In genomic region chr4:9921326-9921725, GRCh38 we compare ENCODE assay signal across 16 cellular contexts.
DNase-seq lines count a peak whose midpoint lies in the region; ATAC-seq and TF ChIP-seq lines count a peak whose summit lies in the region.
"Had no signal": no experiment of that assay in that cellular context is flagged by ENCODE, and none has a peak within 500 bp of the region (broad histone marks: within the 10 kb centered on the region; RNA-seq: fewer than 3 reads in every experiment).

No MANE protein-coding gene starts in this region.

- no peaks in the 10 kb centered on the region for H4K20me1 ChIP-seq in GM23338 (replicated peaks; ENCODE audit: insufficient read depth)

- no peak overlapping the region for H3K27ac Mint-ChIP-seq in GM23338
- H3K27ac Mint-ChIP-seq in WTC11 = no peak overlapping the region
- H3K27ac Mint-ChIP-seq: CD4-positive, CD25-positive, alpha-beta regulatory T cell had no signal

- ATAC-seq in GM23338 = peak; percentile 81
- peak; percentile 80 for ATAC-seq in WTC11
- ATAC-seq in upper lobe of left lung (ENCODE audit: low FRiP score in 2 of 2) = no peak
- ATAC-seq in heart left ventricle = no peak
- ATAC-seq in GM18909 (IDR thresholded peaks at IDR 0.05; ENCODE audit: poor library complexity, unreplicated experiment) = no peak
- ATAC-seq: HepG2 had no signal

- no peaks in the 10 kb centered on the region; the same call in 2 of the 3 replicates for H3K36me3 Mint-ChIP-seq in GM23338 (ENCODE audit: low read depth)
- no peaks in the 10 kb centered on the region for H3K36me3 Mint-ChIP-seq in WTC11
- H3K36me3 Mint-ChIP-seq: CD4-positive, CD25-positive, alpha-beta regulatory T cell had no signal

- POLR2A ChIA-PET in WTC11 (lab: Charles Lee) = interaction anchor here (0.7 kb wide), 1 partner anchor 254 kb away, joined by 3 read pairs; no protein-coding TSS in a partner anchor

- H3K4me1 Mint-ChIP-seq in GM23338 = peaks cover 18% of the 10 kb centered on the region
- peaks cover 20% of the 10 kb centered on the region for H3K4me1 Mint-ChIP-seq in WTC11
- H3K4me1 Mint-ChIP-seq: CD4-positive, CD25-positive, alpha-beta regulatory T cell had no signal

- peaks cover 4% of the 10 kb centered on the region for H3K4me1 ChIP-seq in GM23338 (ENCODE audit: insufficient read depth)
- H3K4me1 ChIP-seq in upper lobe of left lung = no peaks in the 10 kb centered on the region
- H3K4me1 ChIP-seq in heart left ventricle = peaks cover 0 to 24% (median 3%) of the 10 kb centered on the region in 12 donors
- H3K4me1 ChIP-seq: HAP-1 had no signal

- H3K4me2 ChIP-seq in GM23338 = 0 out of 2 replicates have a peak overlapping the region, but pooled peaks have one; percentile 30
- H3K4me2 ChIP-seq: BLaER1 treated with 17β-estradiol and CSF1 and Interleukin-3, amounts not matched to agents 10 nM and 100 nM; KMS-11 had no signal

- WGBS in upper lobe of left lung, 2 donors = 68 to 77% methylated on average over 5 to 6 of the region's 6 CpGs
- 59 to 79% (median 72%) methylated on average over 5 to 6 of the region's 6 CpGs for whole genome bisulfite sequencing in heart left ventricle, 4 donors

- CTCF ChIA-PET in WTC11 (lab: Charles Lee) = interaction anchor here (1.5 kb wide), 1 partner anchor 93 kb away, joined by 8 read pairs; no protein-coding TSS in a partner anchor

- H3K4me3 Mint-ChIP-seq in GM23338 (no peak overlapping the region), WTC11 (no peak overlapping the region)
- H3K4me3 Mint-ChIP-seq: CD4-positive, CD25-positive, alpha-beta regulatory T cell had no signal

- no peaks in the 10 kb centered on the region for H3K36me3 ChIP-seq in GM23338 (ENCODE audit: insufficient read depth)
- no peaks in the 10 kb centered on the region for H3K36me3 ChIP-seq in upper lobe of left lung
- H3K36me3 ChIP-seq in heart left ventricle = peaks cover 0 to 4% (median 0%) of the 10 kb centered on the region in 9 donors
- H3K36me3 ChIP-seq: HAP-1 had no signal

- no peaks in the 10 kb centered on the region for H3K79me2 ChIP-seq in GM23338 (replicated peaks; ENCODE audit: insufficient read depth)

- no peaks in the 10 kb centered on the region for H3F3A ChIP-seq in GM23338 (replicated peaks; ENCODE audit: low read depth)

- no peaks in the 10 kb centered on the region for H3K27me3 ChIP-seq in GM23338 (ENCODE audit: insufficient read depth)
- H3K27me3 ChIP-seq in upper lobe of left lung = no peaks in the 10 kb centered on the region
- H3K27me3 ChIP-seq in heart left ventricle = no peaks in the 10 kb centered on the region
- H3K27me3 ChIP-seq: BLaER1 treated with 17β-estradiol and CSF1 and Interleukin-3, amounts not matched to agents 10 nM and 100 nM had no signal

- intact Hi-C loops in posterior vena cava (cut with DNase I) = no loop called here
- intact Hi-C loops in heart left ventricle (cut with DNase I) = no loop called here

- TF ChIP-seq POLR2A in upper lobe of left lung (IDR thresholded peaks at IDR 0.05) (no peak), heart left ventricle (IDR thresholded peaks at IDR 0.05) (no peak)

- TF ChIP-seq CTCF in GM23338 (conservative IDR thresholded peaks at IDR 0.05; ENCODE audit: low read depth in 2 of 2) = no peak
- no peak for TF ChIP-seq CTCF in WTC11 (IDR thresholded peaks at IDR 0.05)
- no peak for TF ChIP-seq CTCF in upper lobe of left lung (IDR thresholded peaks at IDR 0.05)
- no peak for TF ChIP-seq CTCF in heart left ventricle (IDR thresholded peaks at IDR 0.05)

- H3K9me3 Mint-ChIP-seq in GM23338 (no peaks in the 10 kb centered on the region), WTC11 (peaks cover 3% of the 10 kb centered on the region; the same call in 1 of the 2 replicates)
- H3K9me3 Mint-ChIP-seq: CD4-positive, CD25-positive, alpha-beta regulatory T cell had no signal

- H3K9me3 ChIP-seq in upper lobe of left lung = no peaks in the 10 kb centered on the region
- no peaks in the 10 kb centered on the region for H3K9me3 ChIP-seq in heart left ventricle
- H3K9me3 ChIP-seq: BLaER1 treated with 17β-estradiol and CSF1 and Interleukin-3, amounts not matched to agents 10 nM and 100 nM; HAP-1 had no signal

- peak; percentile 75 for DNase-seq in GM23338 (ENCODE audit: low spot score)
- DNase-seq in WTC11 (ENCODE audit: low spot score) = peak; percentile 62
- DNase-seq in iPS-NIHi11 (ENCODE audit: low spot score) = peak; percentile 58
- DNase-seq in posterior vena cava (ENCODE audit: low spot score) = peak; percentile 10
- DNase-seq in upper lobe of left lung = no peak
- no peak for DNase-seq in heart left ventricle
- DNase-seq: ACHN; Calu3; CD4-positive, CD25-positive, alpha-beta regulatory T cell; DMS79; GDM1 had no signal

- H3K9me2 ChIP-seq in GM23338 (ENCODE audit: insufficient read depth) = peaks cover 2% of the 10 kb centered on the region

- H3K27ac ChIP-seq in GM23338 (ENCODE audit: low read depth) (no peak overlapping the region), upper lobe of left lung (no peak overlapping the region), heart left ventricle (no peak overlapping the region)
- H3K27ac ChIP-seq: BLaER1 treated with 17β-estradiol and CSF1 and Interleukin-3, amounts not matched to agents 10 nM and 100 nM; KMS-11 had no signal

- no peak overlapping the region for H2AFZ ChIP-seq in GM23338

- no peak for TF ChIP-seq EP300 in upper lobe of left lung (IDR thresholded peaks at IDR 0.05)

- H3K4me3 ChIP-seq in GM23338 (no peak overlapping the region), upper lobe of left lung (no peak overlapping the region), heart left ventricle (no peak overlapping the region)
- H3K4me3 ChIP-seq: BLaER1 treated with 17β-estradiol and CSF1 and Interleukin-3, amounts not matched to agents 10 nM and 100 nM; HAP-1 had no signal

- peaks cover 3% of the 10 kb centered on the region for H3K27me3 Mint-ChIP-seq in GM23338 (ENCODE audit: insufficient read depth, low read depth, poor library complexity)
- no peaks in the 10 kb centered on the region; the same call in 1 of the 2 replicates for H3K27me3 Mint-ChIP-seq in WTC11 (ENCODE audit: low read depth)

TF ChIP-seq in GM23338, 12 proteins besides CTCF, POLR2A, EP300 and RAD21 (continues in another document):
- no peak for TF ChIP-seq POLR2AphosphoS5 (IDR thresholded peaks at IDR 0.05; ENCODE audit: low read depth)

TF ChIP-seq in WTC11, 78 proteins besides CTCF, POLR2A, EP300 and RAD21 (continues in another document):
- TF ChIP-seq SMAD3 (CRISPR knock-in tag; IDR thresholded peaks at IDR 0.05; ENCODE audit: borderline replicate concordance) (no peak), PREB (CRISPR knock-in tag; IDR thresholded peaks at IDR 0.05; ENCODE audit: borderline replicate concordance) (no peak), ZNF671 (CRISPR knock-in tag; IDR thresholded peaks at IDR 0.05) (no peak), NR2C2 (CRISPR knock-in tag; IDR thresholded peaks at IDR 0.05) (no peak), ARID4B (CRISPR knock-in tag; IDR thresholded peaks at IDR 0.05; ENCODE audit: borderline replicate concordance) (no peak), MXD4 (CRISPR knock-in tag; IDR thresholded peaks at IDR 0.05; ENCODE audit: borderline replicate concordance) (no peak)

Comparison
In these comparisons a context has a peak if more than half of its experiments do, and no peak if none do; other contexts are left out.
1. ATAC-seq: peak in GM23338 (single experiment) and WTC11 (single experiment); none in upper lobe of left lung (0 of 2), heart left ventricle (0 of 4) and GM18909 (single experiment).
2. DNase-seq: peak in GM23338 (single experiment), WTC11 (single experiment), iPS-NIHi11 (single experiment) and posterior vena cava (single experiment); none in upper lobe of left lung (0 of 2) and heart left ventricle (0 of 5).